Comparison of ENCODE assay signal across 12 cellular contexts in the genomic region with DNA sequence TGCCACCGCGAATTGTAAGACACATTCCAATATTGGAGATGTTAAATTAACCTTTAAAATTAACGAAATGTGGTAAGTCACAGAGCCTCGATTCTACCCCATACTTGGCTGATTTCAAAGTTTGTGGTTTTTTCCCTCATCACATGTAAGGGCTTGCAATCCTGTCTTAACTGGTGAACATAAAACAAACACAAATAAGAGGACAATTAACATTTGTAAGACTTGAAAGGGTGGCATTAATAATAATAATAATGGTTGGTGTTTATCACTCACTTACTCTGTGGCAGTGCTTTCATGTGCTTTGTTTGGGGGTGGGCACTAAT. TPM values are rescaled to one million over a fixed set of nuclear protein-coding genes. Genes with fewer than 3 reads are reported as not detected.
DNase-seq lines count a peak whose midpoint lies in the region; ATAC-seq and TF ChIP-seq lines count a peak whose summit lies in the region.
"Had no signal": no experiment of that assay in that cellular context is flagged by ENCODE, and none has a peak within 500 bp of the region (broad histone marks: within the 10 kb centered on the region; RNA-seq: fewer than 3 reads in every experiment).

No MANE protein-coding gene starts in this region.

- peak overlapping the region; percentile 82 for H3K4me2 ChIP-seq in osteoblast (ENCODE audit: insufficient read depth, low read length)
- H3K4me2 ChIP-seq: KMS-11 had no signal

- H3K4me1 ChIP-seq in right atrium auricular region, result peaks cover 0 to 98% of the 10 kb centered on the region in 2 donors
- H3K4me1 ChIP-seq in osteoblast (ENCODE audit: insufficient read depth, low read length), result peaks cover 88% of the 10 kb centered on the region

- no peak for TF ChIP-seq POLR2A in lower leg skin (IDR thresholded peaks at IDR 0.05)

- peak overlapping the region; percentile 80 to 89 for H3K27ac ChIP-seq in right atrium auricular region
- H3K27ac ChIP-seq in dorsolateral prefrontal cortex, result peak overlapping the region; percentile 5 to 99 (median 94)
- H3K27ac ChIP-seq in osteoblast (ENCODE audit: low read depth, low read length), result peak overlapping the region; percentile 96
- H3K27ac ChIP-seq: KMS-11 had no signal

- 36 to 53% methylated on average over 4 of the region's 4 CpGs for WGBS in lower leg skin, 2 donors

- no peaks in the 10 kb centered on the region for H3K27me3 ChIP-seq in right atrium auricular region
- H3K27me3 ChIP-seq in dorsolateral prefrontal cortex, result no peaks in the 10 kb centered on the region
- no peaks in the 10 kb centered on the region for H3K27me3 ChIP-seq in osteoblast (ENCODE audit: insufficient read depth, low read length)

- H2AFZ ChIP-seq in osteoblast (ENCODE audit: low read length), result no peak overlapping the region

- DNase-seq in right atrium auricular region (ENCODE audit: low spot score) (no peak), left cardiac atrium (no peak), dorsolateral prefrontal cortex (no peak), osteoblast (ENCODE audit: insufficient read length, low spot score, missing footprints) (no peak), DMS153 (lab: John Stamatoyannopoulos, UW) (no peak), HuH-7.5 (ENCODE audit: low spot score) (no peak), lower leg skin (ENCODE audit: low spot score in 2 of 2) (no peak)
- DNase-seq: activated CD4-positive, alpha-beta memory T cell treated with anti-CD3 and anti-CD28 coated beads for 36 hours; small intestine; T-helper 9 cell had no signal

- peaks cover 92% of the 10 kb centered on the region for H3K79me2 ChIP-seq in osteoblast (ENCODE audit: insufficient read depth, low read length)

- TF ChIP-seq CTCF in right atrium auricular region (IDR thresholded peaks at IDR 0.05), result no peak
- TF ChIP-seq CTCF in dorsolateral prefrontal cortex (IDR thresholded peaks at IDR 0.05 in 54 of 56, conservative IDR thresholded peaks at IDR 0.05 in 2 of 56; ENCODE audit: low read depth in 1 of 56, partially characterized antibody in 56 of 56), result no peak
- TF ChIP-seq CTCF in osteoblast (IDR thresholded peaks at IDR 0.05; ENCODE audit: extremely low read depth, low read depth, low read length), result no peak
- TF ChIP-seq CTCF in lower leg skin (IDR thresholded peaks at IDR 0.05), result no peak

- no peaks in the 10 kb centered on the region for H3K9me3 ChIP-seq in right atrium auricular region
- H3K9me3 ChIP-seq in osteoblast (ENCODE audit: low read depth, low read length), result no peaks in the 10 kb centered on the region

- H3K36me3 ChIP-seq in right atrium auricular region, result no peaks in the 10 kb centered on the region
- peaks cover 7% of the 10 kb centered on the region for H3K36me3 ChIP-seq in osteoblast (ENCODE audit: insufficient read depth, low read length)

- peaks cover 4% of the 10 kb centered on the region for H4K20me1 ChIP-seq in osteoblast (ENCODE audit: insufficient read depth, low read length)

- no peak for ATAC-seq in left cardiac atrium
- ATAC-seq in HG03025 (IDR thresholded peaks at IDR 0.05; ENCODE audit: low FRiP score, unreplicated experiment), result no peak

- H3K4me3 ChIP-seq in right atrium auricular region (no peak overlapping the region), dorsolateral prefrontal cortex (no peak overlapping the region), osteoblast (ENCODE audit: insufficient read depth, low read length) (no peak overlapping the region), lower leg skin (ENCODE audit: low read depth, poor library complexity, severe bottlenecking) (no peak overlapping the region)

- intact Hi-C loops in left cardiac atrium (cut with DNase I), result no loop called here
- intact Hi-C loops in dorsolateral prefrontal cortex (cut with DNase I), result no loop called here
- intact Hi-C loops in lower leg skin (cut with DNase I; ENCODE audit: low total_unique reads), result no loop called here

RNA-seq across cellular contexts. Expression of a gene that starts 26.6 kb away (rescaled TPM):
- 10 to 100 TPM; 65.2 to 66.0 TPM for total RNA-seq in right atrium auricular region
- 100 to 1,000 TPM in 1 of 2 donors, 10 to 100 TPM in 1; 92.7 to 123 TPM for total RNA-seq in left cardiac atrium
- total RNA-seq in dorsolateral prefrontal cortex, result 100 to 1,000 TPM; 105 to 192 (median 143) TPM
- 166 and 179 TPM in 2 replicates for total RNA-seq in osteoblast
- total RNA-seq in lower leg skin, result 10 to 100 TPM; 47.2 to 77.3 (median 52.7) TPM
